Comparison of ENCODE assay signal across 9 cellular contexts in the genomic region with DNA sequence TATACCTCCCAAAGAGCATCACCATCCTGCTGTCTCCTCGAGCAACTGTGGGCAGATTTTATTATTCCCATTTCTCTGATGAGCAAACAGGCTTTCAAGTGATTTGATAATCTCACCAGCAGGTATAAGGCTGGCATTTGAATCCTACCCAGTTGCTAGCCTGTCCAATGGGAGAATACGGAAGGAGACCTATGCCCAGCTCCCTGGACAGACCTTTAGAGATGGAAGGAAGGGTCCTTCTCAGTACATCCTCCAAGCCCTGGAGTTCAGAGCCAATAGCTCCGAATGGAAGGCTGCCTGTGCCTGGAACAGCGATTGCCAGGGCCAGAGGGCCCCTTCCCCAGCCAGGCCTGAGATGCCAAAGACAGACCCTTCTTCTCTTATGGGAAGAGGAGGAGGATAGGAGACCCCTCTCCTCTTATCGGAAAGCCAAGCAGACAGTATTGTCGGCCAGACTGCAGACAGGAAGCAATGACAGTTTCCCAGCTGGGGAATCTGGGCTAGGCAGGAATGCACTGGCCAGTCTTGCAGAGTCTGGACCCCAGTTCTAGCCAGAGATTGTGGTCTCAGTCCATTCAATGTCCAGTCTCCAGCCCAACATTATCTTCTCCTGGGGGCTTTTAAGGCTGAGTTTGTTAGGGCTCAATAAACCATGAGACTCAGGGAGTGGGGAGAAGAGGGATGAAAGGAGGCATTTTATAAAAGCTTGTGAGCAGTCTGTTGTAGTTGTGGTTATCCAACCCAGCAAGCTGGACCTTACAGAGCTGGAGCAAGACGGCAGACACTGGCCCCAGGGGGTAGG. TPM values are rescaled to one million over a fixed set of nuclear protein-coding genes. Genes with fewer than 3 reads are reported as not detected.
DNase-seq lines count a peak whose midpoint lies in the region; TF ChIP-seq lines count a peak whose summit lies in the region.
"Had no signal": no experiment of that assay in that cellular context is flagged by ENCODE, and none has a peak within 500 bp of the region (broad histone marks: within the 10 kb centered on the region; RNA-seq: fewer than 3 reads in every experiment).

No MANE protein-coding gene starts in this region.

- H3K9me3 ChIP-seq in BLaER1 (no peaks in the 10 kb centered on the region), NT2/D1 (ENCODE audit: insufficient read depth, low read length) (no peaks in the 10 kb centered on the region), endodermal cell (ENCODE audit: control insufficient read depth, low read length) (no peaks in the 10 kb centered on the region), neural cell (ENCODE audit: low read length) (no peaks in the 10 kb centered on the region)

- no peaks in the 10 kb centered on the region for H3K9me3 Mint-ChIP-seq in endodermal cell

- H3K4me2 ChIP-seq in BLaER1 (peak overlapping the region; percentile 99), neural cell (ENCODE audit: low read length) (no peak overlapping the region)

- peaks cover 48% of the 10 kb centered on the region for H4K20me1 ChIP-seq in BLaER1
- H4K20me1 ChIP-seq in neural cell (ENCODE audit: insufficient read depth): no peaks in the 10 kb centered on the region

- no peak for DNase-seq in NT2/D1 (ENCODE audit: low read depth, low spot score)
- no peak for DNase-seq in endodermal cell
- DNase-seq in DMS114 treated with DMSO at 0.1 percent for 48 hours (lab: John Stamatoyannopoulos, UW; ENCODE audit: unreplicated experiment): no peak
- DNase-seq in globus pallidus (ENCODE audit: low spot score): no peak
- DNase-seq in activated CD4-positive, CD25-positive, alpha-beta regulatory T cell treated with anti-CD3 and anti-CD28 coated beads, Interleukin-2, amount 50 U/mL, for 72 hours: no peak
- DNase-seq in DMS53 (lab: John Stamatoyannopoulos, UW): no peak
- DNase-seq: NCI-H2227 treated with DMSO at 0.1 percent for 48 hours had no signal

- TF ChIP-seq CTCF in endodermal cell (conservative IDR thresholded peaks at IDR 0.05) (no peak), neural cell (IDR thresholded peaks at IDR 0.05; ENCODE audit: poor library complexity, severe bottlenecking) (no peak)

- H3K9ac ChIP-seq in BLaER1: peak overlapping the region; percentile 83; the same call in 1 of the 2 replicates
- no peak overlapping the region for H3K9ac ChIP-seq in NT2/D1 (ENCODE audit: insufficient read length, low read depth)
- H3K9ac ChIP-seq in endodermal cell (ENCODE audit: extremely low read depth, low read length, poor library complexity, severe bottlenecking): no peak overlapping the region
- H3K9ac ChIP-seq in neural cell (ENCODE audit: low read length): no peak overlapping the region

- H3K27me3 Mint-ChIP-seq in endodermal cell (ENCODE audit: insufficient read depth): peaks cover 41% of the 10 kb centered on the region

- peaks cover 4% of the 10 kb centered on the region for H3K79me2 ChIP-seq in neural cell (replicated peaks; ENCODE audit: insufficient read depth, low read length)

- H2AFZ ChIP-seq in neural cell (ENCODE audit: low read depth, low read length): no peak overlapping the region

- no peak overlapping the region for H3K27ac ChIP-seq in BLaER1
- H3K27ac ChIP-seq in endodermal cell (ENCODE audit: low read depth, low read length): no peak overlapping the region
- H3K27ac ChIP-seq in neural cell (ENCODE audit: low read length): no peak overlapping the region

- no peaks in the 10 kb centered on the region for H3K9me2 ChIP-seq in neural cell (ENCODE audit: insufficient read depth, low read length)

- H3K4me3 ChIP-seq in BLaER1: peak overlapping the region; percentile 89
- peak overlapping the region; percentile 70 for H3K4me3 ChIP-seq in NT2/D1 (ENCODE audit: insufficient read length, low read depth)
- H3K4me3 ChIP-seq in endodermal cell (ENCODE audit: low read length): peak overlapping the region; percentile 80
- peak overlapping the region; percentile 86 for H3K4me3 ChIP-seq in neural cell (ENCODE audit: low read length)

- no peak for TF ChIP-seq EP300 in neural cell (conservative IDR thresholded peaks at IDR 0.05; ENCODE audit: poor library complexity, severe bottlenecking)

- H3K36me3 Mint-ChIP-seq in endodermal cell (ENCODE audit: low read depth): no peaks in the 10 kb centered on the region

- H3F3A ChIP-seq in neural cell (ENCODE audit: insufficient read depth, low read length, poor library complexity, severe bottlenecking): no peaks in the 10 kb centered on the region

- 66 to 77% methylated on average over 4 to 7 of the region's 7 CpGs for WGBS in endodermal cell (ENCODE audit: insufficient coverage in 1 of 2, insufficient read length in 1 of 2), 2 experiments

- H3K27me3 ChIP-seq in BLaER1 (no peaks in the 10 kb centered on the region), NT2/D1 (ENCODE audit: insufficient read depth, insufficient read length) (peaks cover 15% of the 10 kb centered on the region), endodermal cell (ENCODE audit: control insufficient read depth, insufficient read depth, low read length, poor library complexity, severe bottlenecking) (peaks cover 33% of the 10 kb centered on the region), neural cell (ENCODE audit: insufficient read depth, low read depth, low read length) (peaks cover 15% of the 10 kb centered on the region)

- H3K36me3 ChIP-seq in BLaER1 (no peaks in the 10 kb centered on the region), NT2/D1 (ENCODE audit: insufficient read depth, insufficient read length, low read length) (peaks cover 25% of the 10 kb centered on the region), endodermal cell (ENCODE audit: control insufficient read depth, insufficient read depth, low read length) (no peaks in the 10 kb centered on the region), neural cell (ENCODE audit: insufficient read depth, low read length) (no peaks in the 10 kb centered on the region)

- TF ChIP-seq RAD21 in neural cell (conservative IDR thresholded peaks at IDR 0.05): no peak

- no peak overlapping the region for H3K27ac Mint-ChIP-seq in endodermal cell

- peaks cover 78% of the 10 kb centered on the region for H3K4me1 ChIP-seq in BLaER1
- peaks cover 26% of the 10 kb centered on the region for H3K4me1 ChIP-seq in NT2/D1 (ENCODE audit: insufficient read depth, insufficient read length)
- peaks cover 18% of the 10 kb centered on the region for H3K4me1 ChIP-seq in endodermal cell (ENCODE audit: control insufficient read depth, insufficient read depth, low read length)

- peak overlapping the region; percentile 66 for H3K4me3 Mint-ChIP-seq in endodermal cell

- peaks cover 26% of the 10 kb centered on the region for H3K4me1 Mint-ChIP-seq in endodermal cell

TF ChIP-seq in neural cell, 6 proteins besides CTCF, POLR2A, EP300 and RAD21:
- TF ChIP-seq EZH2 (IDR thresholded peaks at IDR 0.05; ENCODE audit: borderline replicate concordance, insufficient read depth, low read length, poor library complexity, severe bottlenecking) (no peak), TAF1 (IDR thresholded peaks at IDR 0.05; ENCODE audit: low read depth) (no peak), SMC3 (conservative IDR thresholded peaks at IDR 0.05; ENCODE audit: poor library complexity) (no peak), POLR2AphosphoS5 (IDR thresholded peaks at IDR 0.05) (no peak), REST (IDR thresholded peaks at IDR 0.05; ENCODE audit: borderline replicate concordance) (no peak), MXI1 (conservative IDR thresholded peaks at IDR 0.05; ENCODE audit: poor library complexity, severe bottlenecking) (no peak)

RNA-seq across cellular contexts. Expression of gene IFFO2, which starts 2.0 kb away (rescaled TPM):
- 1 to 10 TPM; 4.6 to 6.4 TPM for total RNA-seq in endodermal cell
- 7.7 TPM for polyA plus RNA-seq in endodermal cell (2013, experiment 1 of 2)
- 6.8 TPM for polyA plus RNA-seq in endodermal cell (2013, experiment 2 of 2)
- polyA plus RNA-seq in neural cell: 2.6 and 4.6 TPM in 2 replicates
- polyA minus RNA-seq in neural cell: 8.9 and 10.2 TPM in 2 replicates

RNA-seq across cellular contexts. Expression of gene ALDH4A1, which starts 52.1 kb away (rescaled TPM):
- 10 to 100 TPM in 1 of 2 donors, 1 to 10 TPM in 1; 7.6 to 18.7 TPM for total RNA-seq in endodermal cell
- 13.0 TPM for polyA plus RNA-seq in endodermal cell (2013, experiment 1 of 2)
- 13.1 TPM for polyA plus RNA-seq in endodermal cell (2013, experiment 2 of 2)
- polyA plus RNA-seq in neural cell: 8.1 and 11.0 TPM in 2 replicates
- polyA minus RNA-seq in neural cell: 9.0 and 12.9 TPM in 2 replicates
